10 cellular contexts compared by ENCODE assay signal in the genomic region with DNA sequence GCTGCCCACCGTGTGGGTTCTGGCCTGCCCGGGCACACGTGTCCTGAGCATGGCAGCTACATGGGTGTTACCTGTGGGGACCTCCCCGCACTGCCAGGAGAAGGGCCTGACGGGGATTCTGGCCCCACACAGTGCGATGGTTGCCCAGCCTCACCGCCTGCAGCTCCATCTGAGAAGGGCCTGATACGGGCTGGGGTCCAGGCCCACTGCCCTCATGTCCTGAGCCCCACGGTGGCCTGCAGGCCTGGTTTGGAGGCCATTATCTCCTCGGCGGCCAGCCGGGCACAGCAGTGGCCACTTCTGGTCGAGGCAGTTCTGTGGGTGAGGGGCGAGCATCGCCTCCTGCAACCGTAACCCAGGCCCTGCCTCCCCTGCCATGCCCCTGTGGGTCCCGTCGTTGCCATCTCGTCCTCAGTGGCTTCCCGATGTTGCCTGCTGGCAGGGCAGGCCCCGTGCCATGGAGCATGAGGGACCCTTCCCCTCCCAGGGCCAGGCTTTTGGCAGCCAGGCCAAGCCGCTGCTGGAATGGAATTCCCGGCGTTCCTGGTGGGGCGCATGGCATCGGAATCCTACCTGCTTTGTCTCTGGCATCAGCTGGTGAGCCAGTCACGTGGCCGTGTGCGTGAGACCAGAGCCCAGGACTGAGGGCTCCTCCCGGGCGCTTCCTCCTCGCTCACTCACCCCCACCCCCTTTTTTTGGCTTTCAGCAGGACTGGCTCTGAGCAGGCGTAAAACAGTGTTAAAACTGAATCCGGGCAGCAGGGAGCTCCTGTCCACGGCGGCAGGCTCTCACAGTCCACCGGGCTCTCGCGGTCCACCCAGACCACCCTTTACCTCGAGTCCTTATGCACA.
A peak's percentile ranks its signal among the peaks of the same experiment; 100 is the strongest.
DNase-seq lines count a peak whose midpoint lies in the region; ATAC-seq, FAIRE-seq and TF ChIP-seq lines count a peak whose summit lies in the region.
"Had no signal": no experiment of that assay in that cellular context is flagged by ENCODE, and none has a peak within 500 bp of the region (broad histone marks: within the 10 kb centered on the region; RNA-seq: fewer than 3 reads in every experiment).

No MANE protein-coding gene starts in this region.

- no peak for TF ChIP-seq EP300 in suprapubic skin (IDR thresholded peaks at IDR 0.05)

- no peak for TF ChIP-seq CTCF in VCaP (conservative IDR thresholded peaks at IDR 0.05)
- TF ChIP-seq CTCF in suprapubic skin (IDR thresholded peaks at IDR 0.05): no peak

- peaks cover 89% of the 10 kb centered on the region for H3K4me1 ChIP-seq in suprapubic skin

- ATAC-seq in left cardiac atrium (peak; percentile 43 to 52), GM18909 (IDR thresholded peaks at IDR 0.05; ENCODE audit: poor library complexity, unreplicated experiment) (no peak)

- intact Hi-C loops in left cardiac atrium (cut with DNase I): loop anchor here in 1 of 2 donors (5.0 kb wide), 1 partner anchor 34 kb away; no protein-coding TSS in a partner anchor

- peak overlapping the region; percentile 93 for H3K27ac ChIP-seq in VCaP
- peak overlapping the region; percentile 98 for H3K27ac ChIP-seq in suprapubic skin

- DNase-seq in DMS153 (lab: John Stamatoyannopoulos, UW): peak; percentile 78
- no peak for DNase-seq in DMS153 treated with DMSO at 0.1 percent for 48 hours (lab: John Stamatoyannopoulos, UW; ENCODE audit: unreplicated experiment)
- peak; percentile 84 for DNase-seq in left cardiac atrium
- DNase-seq in suprapubic skin (ENCODE audit: low spot score in 2 of 2): peak; percentile 86
- DNase-seq in stimulated activated CD4-positive, alpha-beta T cell treated with anti-CD3 and anti-CD28 coated beads, Interleukin-15, amount 100 ng/mL, for 24 hours: no peak
- no peak for DNase-seq in HTR-8/SVneo (ENCODE audit: insufficient read length, low spot score)
- DNase-seq: activated B cell treated with CpG ODN at 0.5 μM for 24 hours, immature natural killer cell had no signal

- no peak for FAIRE-seq in HTR-8/SVneo (lab: Jason Lieb, UNC)

- 17% methylated on average over 33 of the region's 40 CpGs for WGBS in suprapubic skin

- TF ChIP-seq POLR2A in suprapubic skin (IDR thresholded peaks at IDR 0.05): no peak

- H3K36me3 ChIP-seq in suprapubic skin: no peaks in the 10 kb centered on the region

- H3K27me3 ChIP-seq in suprapubic skin: no peaks in the 10 kb centered on the region

- no peaks in the 10 kb centered on the region for H3K9me3 ChIP-seq in suprapubic skin

- H3K4me3 ChIP-seq in suprapubic skin: peak overlapping the region; percentile 79

Comparison
In these comparisons a context has a peak if more than half of its experiments do, and no peak if none do; other contexts are left out.
1. DNase-seq: peak in DMS153 (single experiment), left cardiac atrium (single experiment) and suprapubic skin (2 of 2); none in DMS153 treated with DMSO at 0.1 percent for 48 hours (single experiment), stimulated activated CD4-positive, alpha-beta T cell treated with anti-CD3 and anti-CD28 coated beads, Interleukin-15, amount 100 ng/mL, for 24 hours (single experiment) and HTR-8/SVneo (single experiment).